In genomic region chr10:97023401-97024180, GRCh38 we compare ENCODE assay signal across 14 cellular contexts.
DNase-seq lines count a peak whose midpoint lies in the region; ATAC-seq and TF ChIP-seq lines count a peak whose summit lies in the region.
"Had no signal": no experiment of that assay in that cellular context is flagged by ENCODE, and none has a peak within 500 bp of the region (broad histone marks: within the 10 kb centered on the region; RNA-seq: fewer than 3 reads in every experiment).

No MANE protein-coding gene starts in this region.

- H3K9ac ChIP-seq in smooth muscle cell (ENCODE audit: low read depth) = no peak overlapping the region

- no peak overlapping the region for H3K4me3 Mint-ChIP-seq in activated CD4-positive, alpha-beta T cell treated with anti-CD3 and anti-CD28 coated beads, Interleukin-2, amount 10 ng/mL, durations not matched to agents 7 days and 5 days
- H3K4me3 Mint-ChIP-seq: activated CD8-positive, alpha-beta T cell treated with anti-CD3 and anti-CD28 coated beads for 36 hours; CD8-positive, alpha-beta memory T cell; central memory CD8-positive, alpha-beta T cell had no signal

- TF ChIP-seq CTCF in HEK293 (tag by site-specific recombination; IDR thresholded peaks at IDR 0.05) (no peak), fibroblast of pulmonary artery (IDR thresholded peaks at IDR 0.05; ENCODE audit: low read length, missing control alignments) (no peak), smooth muscle cell (IDR thresholded peaks at IDR 0.05; ENCODE audit: borderline replicate concordance, insufficient read depth, poor library complexity, severe bottlenecking) (no peak)

- DNase-seq in fibroblast of pulmonary artery (ENCODE audit: low read depth) (peak; percentile 39), smooth muscle cell (lab: John Stamatoyannopoulos, UW; ENCODE audit: unreplicated experiment) (no peak), NCI-H748 treated with DMSO at 0.1 percent for 48 hours (lab: John Stamatoyannopoulos, UW) (no peak), OCI-M1 (lab: John Stamatoyannopoulos, UW) (no peak)
- no peak for DNase-seq in activated CD4-positive, alpha-beta T cell treated with anti-CD3 and anti-CD28 coated beads, Interleukin-2, amount 10 ng/mL, durations not matched to agents 7 days and 5 days
- DNase-seq: activated CD8-positive, alpha-beta T cell treated with anti-CD3 and anti-CD28 coated beads for 36 hours; activated effector memory CD4-positive, alpha-beta T cell treated with anti-CD3 and anti-CD28 coated beads, Interleukin-2, amount 50 U/mL, for 16 hours; CD8-positive, alpha-beta memory T cell; erythroblast; NCI-H1417; NCI-H446 treated with DMSO at 0.1 percent for 48 hours had no signal

- no peaks in the 10 kb centered on the region for H3K9me3 ChIP-seq in HEK293 (ENCODE audit: control insufficient read depth, insufficient read depth, low read depth, low read length)
- H3K9me3 ChIP-seq in smooth muscle cell (replicated peaks; ENCODE audit: low read depth) = no peaks in the 10 kb centered on the region

- no peak overlapping the region for H3K4me3 ChIP-seq in HEK293 (ENCODE audit: low read depth, low read length)
- no peak overlapping the region for H3K4me3 ChIP-seq in fibroblast of pulmonary artery (replicated peaks; ENCODE audit: low read depth, low read length)
- H3K4me3 ChIP-seq in smooth muscle cell = no peak overlapping the region

- no peaks in the 10 kb centered on the region for H3K4me1 Mint-ChIP-seq in activated CD4-positive, alpha-beta T cell treated with anti-CD3 and anti-CD28 coated beads, Interleukin-2, amount 10 ng/mL, durations not matched to agents 7 days and 5 days
- H3K4me1 Mint-ChIP-seq: central memory CD8-positive, alpha-beta T cell had no signal

- H3K27ac ChIP-seq in HEK293 (ENCODE audit: extremely low read depth, low read depth, low read length) (no peak overlapping the region), smooth muscle cell (ENCODE audit: low read depth) (peak overlapping the region; percentile 34)

- H3K36me3 Mint-ChIP-seq in activated CD4-positive, alpha-beta T cell treated with anti-CD3 and anti-CD28 coated beads, Interleukin-2, amount 10 ng/mL, durations not matched to agents 7 days and 5 days (ENCODE audit: low read depth) = no peaks in the 10 kb centered on the region
- H3K36me3 Mint-ChIP-seq: CD8-positive, alpha-beta memory T cell had no signal

- no peak overlapping the region for H2AFZ ChIP-seq in smooth muscle cell (ENCODE audit: low read depth)

- POLR2A ChIA-PET in HEK293 (lab: Yijun Ruan, JAX) = no interaction called here
- POLR2A ChIA-PET in activated CD4-positive, alpha-beta T cell treated with anti-CD3 and anti-CD28 coated beads, Interleukin-2, amount 10 ng/mL, durations not matched to agents 7 days and 5 days (lab: Charles Lee) = no interaction called here

- no peak overlapping the region for H3K27ac Mint-ChIP-seq in activated CD4-positive, alpha-beta T cell treated with anti-CD3 and anti-CD28 coated beads, Interleukin-2, amount 10 ng/mL, durations not matched to agents 7 days and 5 days
- H3K27ac Mint-ChIP-seq: activated CD8-positive, alpha-beta T cell treated with anti-CD3 and anti-CD28 coated beads for 36 hours; CD8-positive, alpha-beta memory T cell had no signal

- no peaks in the 10 kb centered on the region for H3K27me3 Mint-ChIP-seq in activated CD4-positive, alpha-beta T cell treated with anti-CD3 and anti-CD28 coated beads, Interleukin-2, amount 10 ng/mL, durations not matched to agents 7 days and 5 days
- H3K27me3 Mint-ChIP-seq: central memory CD8-positive, alpha-beta T cell had no signal

- H4K20me1 ChIP-seq in smooth muscle cell (ENCODE audit: low read depth) = no peaks in the 10 kb centered on the region

- no peaks in the 10 kb centered on the region for H3K36me3 ChIP-seq in HEK293 (ENCODE audit: control insufficient read depth in 2 of 2, insufficient read depth in 1 of 2, low read length in 2 of 2)
- H3K36me3 ChIP-seq in smooth muscle cell (ENCODE audit: low read depth) = no peaks in the 10 kb centered on the region

- H3K4me2 ChIP-seq in smooth muscle cell = no peak overlapping the region

- no peaks in the 10 kb centered on the region for H3F3A ChIP-seq in smooth muscle cell (ENCODE audit: low read depth)

- CTCF ChIA-PET in HEK293 (lab: Yijun Ruan, JAX) = interaction anchor here (0.8 to 6.5 kb wide), 4 partner anchors 9 to 187 kb away, joined by 3 to 73 read pairs (median 9); no protein-coding TSS in a partner anchor
- CTCF ChIA-PET in activated CD4-positive, alpha-beta T cell treated with anti-CD3 and anti-CD28 coated beads, Interleukin-2, amount 10 ng/mL, durations not matched to agents 7 days and 5 days (lab: Charles Lee) = interaction anchor here (0.6 to 2.0 kb wide), 2 partner anchors 13 to 58 kb away, joined by 3 to 7 read pairs; no protein-coding TSS in a partner anchor

- H3K4me1 ChIP-seq in HEK293 (ENCODE audit: control insufficient read depth, insufficient read depth, low read length) (peaks cover 11% of the 10 kb centered on the region), smooth muscle cell (ENCODE audit: low read depth) (peaks cover 14% of the 10 kb centered on the region)

- H3K27me3 ChIP-seq in smooth muscle cell (ENCODE audit: low read depth) = no peaks in the 10 kb centered on the region

- no peaks in the 10 kb centered on the region for H3K9me3 Mint-ChIP-seq in activated CD4-positive, alpha-beta T cell treated with anti-CD3 and anti-CD28 coated beads, Interleukin-2, amount 10 ng/mL, durations not matched to agents 7 days and 5 days
- H3K9me3 Mint-ChIP-seq: activated CD8-positive, alpha-beta T cell treated with anti-CD3 and anti-CD28 coated beads for 36 hours; CD8-positive, alpha-beta memory T cell; central memory CD8-positive, alpha-beta T cell had no signal

- H3K79me2 ChIP-seq in smooth muscle cell (ENCODE audit: low read depth) = no peaks in the 10 kb centered on the region

- peak; percentile 22; the same call in 2 of the 3 replicates for ATAC-seq in SK-N-SH treated with all-trans-retinoic acid at 6 μM for 48 hours
- ATAC-seq: activated CD8-positive, alpha-beta T cell treated with anti-CD3 and anti-CD28 coated beads for 36 hours had no signal

- WGBS in smooth muscle cell (ENCODE audit: low lambda C conversion rate) = 88% methylated on average over 14 of the region's 14 CpGs

TF ChIP-seq in HEK293, 187 proteins besides CTCF, POLR2A, EP300 and RAD21 (continues in another document):
- TF ChIP-seq SCRT2 (tag by site-specific recombination; IDR thresholded peaks at IDR 0.05) (0 out of 2 replicates have a peak, but pooled peaks have one; percentile 34), EGR2 (tag by site-specific recombination; IDR thresholded peaks at IDR 0.05; ENCODE audit: low read depth) (0 out of 2 replicates have a peak, but pooled peaks have one; percentile 2), ZSCAN23 (tag by site-specific recombination; IDR thresholded peaks at IDR 0.05) (no peak), ZNF544 (tag by site-specific recombination; IDR thresholded peaks at IDR 0.05) (no peak), KLF8 (tag by site-specific recombination; IDR thresholded peaks at IDR 0.05) (no peak), ZXDB (tag by site-specific recombination; IDR thresholded peaks at IDR 0.05) (no peak), ZNF366 (tag by site-specific recombination; conservative IDR thresholded peaks at IDR 0.05) (peak; percentile 82), ZNF146 (tag by site-specific recombination; IDR thresholded peaks at IDR 0.05) (no peak)
- TF ChIP-seq, protein P1, sequence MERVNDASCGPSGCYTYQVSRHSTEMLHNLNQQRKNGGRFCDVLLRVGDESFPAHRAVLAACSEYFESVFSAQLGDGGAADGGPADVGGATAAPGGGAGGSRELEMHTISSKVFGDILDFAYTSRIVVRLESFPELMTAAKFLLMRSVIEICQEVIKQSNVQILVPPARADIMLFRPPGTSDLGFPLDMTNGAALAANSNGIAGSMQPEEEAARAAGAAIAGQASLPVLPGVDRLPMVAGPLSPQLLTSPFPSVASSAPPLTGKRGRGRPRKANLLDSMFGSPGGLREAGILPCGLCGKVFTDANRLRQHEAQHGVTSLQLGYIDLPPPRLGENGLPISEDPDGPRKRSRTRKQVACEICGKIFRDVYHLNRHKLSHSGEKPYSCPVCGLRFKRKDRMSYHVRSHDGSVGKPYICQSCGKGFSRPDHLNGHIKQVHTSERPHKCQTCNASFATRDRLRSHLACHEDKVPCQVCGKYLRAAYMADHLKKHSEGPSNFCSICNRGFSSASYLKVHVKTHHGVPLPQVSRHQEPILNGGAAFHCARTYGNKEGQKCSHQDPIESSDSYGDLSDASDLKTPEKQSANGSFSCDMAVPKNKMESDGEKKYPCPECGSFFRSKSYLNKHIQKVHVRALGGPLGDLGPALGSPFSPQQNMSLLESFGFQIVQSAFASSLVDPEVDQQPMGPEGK (tag by site-specific recombination; IDR thresholded peaks at IDR 0.05) = 0 out of 2 replicates have a peak, but pooled peaks have one; percentile 5

TF ChIP-seq in SK-N-SH treated with all-trans-retinoic acid at 6 μM for 48 hours, 23 proteins besides CTCF, POLR2A, EP300 and RAD21 (continues in another document):
- TF ChIP-seq ZC3H10 (CRISPR knock-in tag; IDR thresholded peaks at IDR 0.05) = no peak
- TF ChIP-seq, protein P1 (CRISPR knock-in tag; IDR thresholded peaks at IDR 0.05; ENCODE audit: borderline replicate concordance) = no peak
